Comparison of ENCODE assay signal across 9 cellular contexts in the genomic region with DNA sequence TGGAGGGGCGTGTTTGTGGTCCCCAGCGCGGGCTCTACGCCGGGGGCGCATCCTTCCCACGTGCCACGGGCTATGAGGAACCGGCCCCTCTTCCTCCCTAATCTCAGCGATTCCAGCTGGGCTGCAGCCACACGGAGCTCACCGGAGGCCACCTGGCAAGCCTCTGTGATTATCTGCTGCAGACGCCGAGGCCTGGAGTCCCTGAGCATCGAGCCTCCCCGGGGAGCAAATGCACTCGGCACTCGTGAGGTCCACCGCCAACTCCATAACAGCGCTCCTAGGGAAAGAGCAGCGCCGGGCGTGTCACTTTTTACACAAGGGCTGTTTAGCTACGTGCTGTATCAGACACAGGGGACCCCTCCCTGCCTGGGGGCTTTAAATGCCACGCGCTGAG.
DNase-seq lines count a peak whose midpoint lies in the region; ATAC-seq and FAIRE-seq lines count a peak whose summit lies in the region.
"Had no signal": no experiment of that assay in that cellular context is flagged by ENCODE, and none has a peak within 500 bp of the region (broad histone marks: within the 10 kb centered on the region; RNA-seq: fewer than 3 reads in every experiment).

No MANE protein-coding gene starts in this region.

- H3K4me3 Mint-ChIP-seq in activated T-helper 17 cell treated with anti-CD3 and anti-CD28 coated beads, Interleukin-2, amount 50 U/mL, for 72 hours: peak overlapping the region; percentile 82

- ATAC-seq in activated T-helper 17 cell treated with anti-CD3 and anti-CD28 coated beads, Interleukin-2, amount 50 U/mL, for 72 hours (replicated peaks): peak; percentile 43
- ATAC-seq in GM21381 (IDR thresholded peaks at IDR 0.05; ENCODE audit: unreplicated experiment): no peak

- peaks cover 5% of the 10 kb centered on the region for H3K4me1 ChIP-seq in rectal smooth muscle tissue (ENCODE audit: control insufficient read depth, insufficient read depth, low read length)

- H3K4me1 Mint-ChIP-seq in activated T-helper 17 cell treated with anti-CD3 and anti-CD28 coated beads, Interleukin-2, amount 50 U/mL, for 72 hours: peaks cover 12% of the 10 kb centered on the region

- H3K36me3 Mint-ChIP-seq in activated T-helper 17 cell treated with anti-CD3 and anti-CD28 coated beads, Interleukin-2, amount 50 U/mL, for 72 hours (ENCODE audit: low read depth): no peaks in the 10 kb centered on the region

- no peaks in the 10 kb centered on the region for H3K27me3 ChIP-seq in rectal smooth muscle tissue (ENCODE audit: control insufficient read depth, insufficient read depth, low read length)

- H3K27ac Mint-ChIP-seq in activated T-helper 17 cell treated with anti-CD3 and anti-CD28 coated beads, Interleukin-2, amount 50 U/mL, for 72 hours: no peak overlapping the region

- H3K9me3 Mint-ChIP-seq in activated T-helper 17 cell treated with anti-CD3 and anti-CD28 coated beads, Interleukin-2, amount 50 U/mL, for 72 hours: no peaks in the 10 kb centered on the region

- H3K9ac ChIP-seq in rectal smooth muscle tissue (ENCODE audit: low read length): no peak overlapping the region

- no peak for FAIRE-seq in GM19239 (lab: Jason Lieb, UNC)
- FAIRE-seq: A204.1 had no signal

- DNase-seq in NCI-H2081 (lab: John Stamatoyannopoulos, UW) (peak; percentile 46 to 72), NCI-H2081 treated with DMSO at 0.1 percent for 48 hours (lab: John Stamatoyannopoulos, UW) (no peak), NCI-H1105 treated with DMSO at 0.1 percent for 48 hours (lab: John Stamatoyannopoulos, UW) (peak; percentile 65), inferior parietal cortex (ENCODE audit: extremely low spot score) (no peak), GM19239 (ENCODE audit: insufficient read length, low spot score) (no peak)

- H3K27me3 Mint-ChIP-seq in activated T-helper 17 cell treated with anti-CD3 and anti-CD28 coated beads, Interleukin-2, amount 50 U/mL, for 72 hours: peaks cover 6% of the 10 kb centered on the region

- H3K27ac ChIP-seq in rectal smooth muscle tissue (ENCODE audit: low read depth, low read length): no peak overlapping the region

- peak overlapping the region; percentile 53 for H3K4me3 ChIP-seq in rectal smooth muscle tissue (ENCODE audit: low read length)

- H3K36me3 ChIP-seq in rectal smooth muscle tissue (ENCODE audit: control insufficient read depth, insufficient read depth, low read length): no peaks in the 10 kb centered on the region

Comparison
In these comparisons a context has a peak if more than half of its experiments do, and no peak if none do; other contexts are left out.
1. DNase-seq: peak in NCI-H2081 (2 of 2) and NCI-H1105 treated with DMSO at 0.1 percent for 48 hours (single experiment); none in NCI-H2081 treated with DMSO at 0.1 percent for 48 hours (single experiment), inferior parietal cortex (single experiment) and GM19239 (single experiment).